Comparison of ENCODE assay signal across 8 cellular contexts in the genomic region with DNA sequence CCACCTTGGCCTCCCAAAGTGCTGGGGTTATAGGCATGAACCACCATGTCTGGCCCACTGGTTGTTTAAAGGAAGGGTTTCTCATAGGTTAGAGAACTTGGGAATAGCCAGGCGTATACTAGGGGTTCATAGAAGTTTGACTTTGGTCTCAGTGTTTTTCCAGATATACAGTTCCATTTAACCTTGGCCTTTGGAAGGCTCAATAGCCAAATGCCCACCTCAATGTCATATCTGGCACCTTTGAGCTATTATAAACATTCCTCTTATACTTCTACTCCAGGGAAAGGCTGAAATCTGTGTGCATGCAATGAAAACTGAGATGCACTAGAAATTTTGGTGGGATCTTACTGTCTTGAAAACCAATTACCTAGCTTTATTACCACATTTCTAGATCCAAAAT.
"Had no signal": no experiment of that assay in that cellular context is flagged by ENCODE, and none has a peak within 500 bp of the region (broad histone marks: within the 10 kb centered on the region; RNA-seq: fewer than 3 reads in every experiment).

No MANE protein-coding gene starts in this region.

- H3K4me3 ChIP-seq: GM12878 had no signal

- FAIRE-seq: G401.6, GM12878, GM12891, GM12892, GM18507, GM19239 had no signal

- ATAC-seq: GM12878 had no signal

- DNase-seq: GDM1, GF-D8 had no signal
